ENCODE assay signal across 8 cellular contexts in the genomic region with DNA sequence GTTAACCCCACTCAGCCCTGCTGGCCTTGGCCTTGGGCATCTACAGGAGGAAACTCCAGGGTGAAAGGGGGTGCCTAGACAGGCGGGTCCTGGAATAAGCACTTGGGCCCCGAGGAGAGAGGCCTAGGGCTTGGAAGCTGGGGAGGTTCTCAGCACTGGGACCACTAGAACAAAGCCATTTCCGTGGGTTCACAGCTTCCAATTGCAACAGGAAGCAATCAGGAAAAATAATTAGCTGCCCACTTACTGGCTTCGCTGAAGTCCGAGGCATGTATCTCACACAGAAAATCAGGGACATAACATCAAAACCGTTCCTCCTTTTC.
A peak's percentile ranks its signal among the peaks of the same experiment; 100 is the strongest.
DNase-seq lines count a peak whose midpoint lies in the region; ATAC-seq and TF ChIP-seq lines count a peak whose summit lies in the region.

No MANE protein-coding gene starts in this region.

- no peak for DNase-seq in CD14-positive monocyte (ENCODE audit: low spot score)
- DNase-seq in stimulated activated CD4-positive, alpha-beta T cell treated with anti-CD3 and anti-CD28 coated beads, Interleukin-15, amount 100 ng/mL, for 24 hours, result no peak
- DNase-seq in midbrain (lab: John Stamatoyannopoulos, UW), result no peak
- no peak for DNase-seq in head of caudate nucleus

- H3K36me3 ChIP-seq in KMS-11 (ENCODE audit: insufficient read depth) (no peaks in the 10 kb centered on the region), ectodermal cell (ENCODE audit: control insufficient read depth, insufficient read depth, low read length) (no peaks in the 10 kb centered on the region), neutrophil (no peaks in the 10 kb centered on the region)

- H3K4me3 ChIP-seq in KMS-11 (IDR thresholded peaks at IDR 0.05; ENCODE audit: insufficient read depth, low read depth, low read length) (no peak overlapping the region), ectodermal cell (ENCODE audit: insufficient read depth, low read depth, low read length) (peak overlapping the region; percentile 56), neutrophil (ENCODE audit: low read depth in 1 of 2, low read length in 1 of 2) (peak overlapping the region; percentile 71 to 74)

- H3K4me2 ChIP-seq in KMS-11, result peak overlapping the region; percentile 64; the same call in 1 of the 2 replicates

- peaks cover 24% of the 10 kb centered on the region for H3K4me1 ChIP-seq in KMS-11 (ENCODE audit: low read depth, poor library complexity, severe bottlenecking)
- peaks cover 13% of the 10 kb centered on the region for H3K4me1 ChIP-seq in ectodermal cell (ENCODE audit: control insufficient read depth, insufficient read depth, low read length)
- H3K4me1 ChIP-seq in neutrophil (ENCODE audit: control insufficient read depth in 1 of 2, insufficient read depth in 1 of 2, low read depth in 1 of 2, low read length in 1 of 2), result peaks cover 46 to 49% of the 10 kb centered on the region in 2 experiments

- peak overlapping the region; percentile 93 to 96 for H3K4me3 Mint-ChIP-seq in CD14-positive monocyte

- H3K27me3 ChIP-seq in KMS-11 (ENCODE audit: insufficient read depth, low read depth), result no peaks in the 10 kb centered on the region
- H3K27me3 ChIP-seq in ectodermal cell (ENCODE audit: control insufficient read depth, insufficient read depth, low read length, poor library complexity, severe bottlenecking), result peaks cover 34% of the 10 kb centered on the region
- no peaks in the 10 kb centered on the region for H3K27me3 ChIP-seq in neutrophil

- H3K79me2 ChIP-seq in KMS-11 (ENCODE audit: insufficient read depth, low read depth), result peaks cover 30% of the 10 kb centered on the region; the same call in 1 of the 2 replicates

- intact Hi-C loops in CD14-positive monocyte (cut with micrococcal nuclease) (no loop called here), head of caudate nucleus (cut with DNase I) (no loop called here)

- peaks cover 2 to 8% of the 10 kb centered on the region in 2 donors for H3K36me3 Mint-ChIP-seq in CD14-positive monocyte

- peak overlapping the region in 2 of 7 donors; percentile 47 to 82 for H3K27ac Mint-ChIP-seq in CD14-positive monocyte

- H2AFZ ChIP-seq in KMS-11 (ENCODE audit: low read depth), result no peak overlapping the region

- peaks cover 3 to 13% (median 5%) of the 10 kb centered on the region in 3 donors for H3K27me3 Mint-ChIP-seq in CD14-positive monocyte (ENCODE audit: low read depth in 3 of 3)

- TF ChIP-seq CTCF in CD14-positive monocyte (IDR thresholded peaks at IDR 0.05), result no peak
- no peak for TF ChIP-seq CTCF in KMS-11 (conservative IDR thresholded peaks at IDR 0.05; ENCODE audit: low read depth, low read length)
- TF ChIP-seq CTCF in neutrophil (IDR thresholded peaks at IDR 0.05), result no peak

- no peak for ATAC-seq in GM21723 (IDR thresholded peaks at IDR 0.05; ENCODE audit: unreplicated experiment)

- peaks cover 69% of the 10 kb centered on the region for H3K4me1 Mint-ChIP-seq in CD14-positive monocyte

- H4K20me1 ChIP-seq in KMS-11 (ENCODE audit: insufficient read depth), result no peaks in the 10 kb centered on the region

- H3K9me3 ChIP-seq in ectodermal cell (ENCODE audit: control insufficient read depth, low read length), result no peaks in the 10 kb centered on the region
- H3K9me3 ChIP-seq in neutrophil, result no peaks in the 10 kb centered on the region

- H3K27ac ChIP-seq in KMS-11 (no peak overlapping the region), ectodermal cell (ENCODE audit: insufficient read depth, low read depth, low read length, poor library complexity, severe bottlenecking) (no peak overlapping the region), neutrophil (no peak overlapping the region)

- H3K9ac ChIP-seq in KMS-11, result no peak overlapping the region

- 77 to 78% methylated on average over 6 of the region's 6 CpGs for WGBS in ectodermal cell, 2 experiments

- H3K9me3 Mint-ChIP-seq in CD14-positive monocyte, result peaks cover 0 to 4% (median 0%) of the 10 kb centered on the region in 7 donors
